13 cellular contexts compared by ENCODE assay signal in the genomic region with DNA sequence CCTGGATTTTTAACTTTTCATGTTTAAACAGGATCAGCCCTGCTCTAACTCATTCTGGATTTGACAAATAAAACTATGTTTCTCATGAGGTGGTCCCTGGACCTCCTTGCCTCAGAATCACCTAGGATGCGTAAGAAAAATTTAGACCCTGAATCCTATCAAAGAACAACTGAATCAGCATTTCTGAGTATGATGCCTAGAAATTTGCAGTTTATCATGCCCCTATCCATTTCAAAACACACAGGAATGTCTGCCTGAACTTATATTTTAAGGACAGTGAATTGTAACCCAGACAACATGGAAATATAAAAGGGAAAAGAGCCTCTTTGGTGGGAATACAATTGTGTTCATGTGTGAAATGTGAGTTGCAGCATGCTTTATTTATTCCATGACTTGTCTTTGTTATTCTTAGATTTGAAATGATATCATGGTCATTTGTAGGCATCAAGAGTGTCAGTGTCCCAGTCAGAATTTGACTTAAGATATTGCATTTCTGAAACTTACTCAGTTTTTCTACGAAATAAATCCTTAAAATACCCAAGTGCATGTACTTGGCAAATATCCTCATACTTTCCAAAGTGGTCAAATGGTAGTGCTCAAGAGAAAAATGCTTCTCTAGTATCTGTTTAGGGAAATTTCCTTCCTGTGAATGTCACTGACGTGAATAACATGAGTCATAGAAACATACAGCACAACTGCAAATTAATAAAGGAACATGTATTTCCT.
DNase-seq lines count a peak whose midpoint lies in the region; ATAC-seq, FAIRE-seq and TF ChIP-seq lines count a peak whose summit lies in the region.
"Had no signal": no experiment of that assay in that cellular context is flagged by ENCODE, and none has a peak within 500 bp of the region (broad histone marks: within the 10 kb centered on the region; RNA-seq: fewer than 3 reads in every experiment).

No MANE protein-coding gene starts in this region.

- H3K79me2 ChIP-seq in ACC112 (ENCODE audit: control insufficient read depth, insufficient read depth, low read length, unreplicated experiment) = no peaks in the 10 kb centered on the region

- TF ChIP-seq POLR2A in adrenal gland (IDR thresholded peaks at IDR 0.05) = no peak

- H2AFZ ChIP-seq in ACC112 (ENCODE audit: low read length, unreplicated experiment) = peak overlapping the region; percentile 4

- H3K4me3 ChIP-seq in ACC112 (ENCODE audit: low read depth, low read length) = no peak overlapping the region
- H3K4me3 ChIP-seq in HFF-Myc (replicated peaks; ENCODE audit: low read depth, low read length) = no peak overlapping the region
- H3K4me3 ChIP-seq in bronchial epithelial cell (ENCODE audit: low read depth, low read length) = no peak overlapping the region
- H3K4me3 ChIP-seq in lung = no peak overlapping the region
- no peak overlapping the region for H3K4me3 ChIP-seq in adrenal gland

- TF ChIP-seq CTCF in HFF-Myc (IDR thresholded peaks at IDR 0.05; ENCODE audit: low read depth, low read length, missing control alignments) (no peak), bronchial epithelial cell (IDR thresholded peaks at IDR 0.05; ENCODE audit: insufficient read depth, low read length, severe bottlenecking) (no peak), lung (IDR thresholded peaks at IDR 0.05; ENCODE audit: control extremely low read depth, extremely low read depth) (no peak), adrenal gland (IDR thresholded peaks at IDR 0.05) (no peak)

- H3K27me3 ChIP-seq in ACC112 (ENCODE audit: insufficient read depth, low read length) (no peaks in the 10 kb centered on the region), bronchial epithelial cell (ENCODE audit: control insufficient read depth, insufficient read depth, low read length) (no peaks in the 10 kb centered on the region), lung (ENCODE audit: control insufficient read depth, insufficient read depth) (no peaks in the 10 kb centered on the region), adrenal gland (no peaks in the 10 kb centered on the region)

- intact Hi-C loops in adrenal gland (cut with DNase I) = loop anchor here in 1 of 2 donors (10.0 kb wide), 1 partner anchor 191 kb away; no protein-coding TSS in a partner anchor

- WGBS in lung, 2 donors = 63 to 77% methylated on average over 3 of the region's 3 CpGs
- WGBS in adrenal gland, 4 donors = 77 to 84% (median 79%) methylated on average over 3 of the region's 3 CpGs

- H3K36me3 ChIP-seq in ACC112 (ENCODE audit: insufficient read depth, low read length) = peaks cover 6% of the 10 kb centered on the region; the same call in 1 of the 2 replicates
- no peaks in the 10 kb centered on the region for H3K36me3 ChIP-seq in bronchial epithelial cell (ENCODE audit: control insufficient read depth, insufficient read depth, low read length)
- H3K36me3 ChIP-seq in lung (ENCODE audit: control insufficient read depth in 2 of 2, insufficient read depth in 2 of 2, low read length in 2 of 2) = peaks cover 0 to 10% of the 10 kb centered on the region in 2 donors
- no peaks in the 10 kb centered on the region for H3K36me3 ChIP-seq in adrenal gland (replicated peaks in 1 of 2)

- ATAC-seq in lung (ENCODE audit: insufficient read depth, low FRiP score) (peak; percentile 27), GM19455 (IDR thresholded peaks at IDR 0.05; ENCODE audit: unreplicated experiment) (no peak), GM19463 (IDR thresholded peaks at IDR 0.05; ENCODE audit: unreplicated experiment) (no peak)
- ATAC-seq: left lobe of liver had no signal

- H3K9me3 ChIP-seq in lung (ENCODE audit: control insufficient read depth in 2 of 2, insufficient read depth in 1 of 2, low read length in 1 of 2) (no peaks in the 10 kb centered on the region), adrenal gland (replicated peaks in 1 of 3) (no peaks in the 10 kb centered on the region)

- H3K4me1 ChIP-seq in ACC112 (ENCODE audit: control insufficient read depth, insufficient read depth, low read length, unreplicated experiment) = peaks cover 11% of the 10 kb centered on the region
- H3K4me1 ChIP-seq in lung (ENCODE audit: control insufficient read depth in 2 of 2, insufficient read depth in 2 of 2, low read length in 2 of 2) = peaks cover 0 to 6% of the 10 kb centered on the region in 2 donors
- H3K4me1 ChIP-seq in adrenal gland (replicated peaks in 1 of 2) = no peaks in the 10 kb centered on the region

- H3K27ac ChIP-seq in ACC112 (ENCODE audit: low read depth, low read length) (peak overlapping the region; percentile 73), lung (ENCODE audit: low read depth in 1 of 2, low read length in 1 of 2) (no peak overlapping the region), adrenal gland (no peak overlapping the region)

- no peak for FAIRE-seq in bronchial epithelial cell (lab: Jason Lieb, UNC)
- FAIRE-seq: TTC549, urothelium cell line had no signal

- DNase-seq in HFF-Myc (ENCODE audit: extremely low read depth, low read depth) (peak; percentile 9), bronchial epithelial cell (ENCODE audit: low read depth) (peak; percentile 26), lung (ENCODE audit: low spot score) (no peak), inferior parietal cortex (ENCODE audit: extremely low spot score) (no peak), adrenal gland (no peak)
- DNase-seq: DMS79, NCI-H774 had no signal

Comparison
In these comparisons a context has a peak if more than half of its experiments do, and no peak if none do; other contexts are left out.
1. DNase-seq: peak in HFF-Myc (single experiment) and bronchial epithelial cell (single experiment); none in lung (single experiment), inferior parietal cortex (single experiment) and adrenal gland (0 of 7).